8 cellular contexts compared by ENCODE assay signal in genomic region chr2:101038455-101039255, GRCh38. TPM values are rescaled to one million over a fixed set of nuclear protein-coding genes. Genes with fewer than 3 reads are reported as not detected.
DNase-seq lines count a peak whose midpoint lies in the region; ATAC-seq and TF ChIP-seq lines count a peak whose summit lies in the region.

No MANE protein-coding gene starts in this region.

- no peak for TF ChIP-seq EP300 in stomach (IDR thresholded peaks at IDR 0.05)

- ATAC-seq in GM18909 (IDR thresholded peaks at IDR 0.05; ENCODE audit: poor library complexity, unreplicated experiment) = no peak

- peak; percentile 23 for DNase-seq in stimulated activated CD4-positive, alpha-beta T cell treated with anti-CD3 and anti-CD28 coated beads, Interleukin-15, amount 100 ng/mL, for 24 hours
- DNase-seq in stimulated activated CD4-positive, alpha-beta T cell treated with anti-CD3 and anti-CD28 coated beads, Interleukin-4, amount 100 ng/mL, for 1 hour = no peak
- DNase-seq in Peyer's patch (no peak), fibroblast of mammary gland (ENCODE audit: low read depth) (peak; percentile 19), stomach (no peak), SHP77 treated with DMSO at 0.1 percent for 48 hours (lab: John Stamatoyannopoulos, UW) (no peak), GM19238 (ENCODE audit: insufficient read length, low spot score) (no peak)

- TF ChIP-seq CTCF in Peyer's patch (IDR thresholded peaks at IDR 0.05) (peak in 4 of 6 experiments; percentile 22 to 65 (median 57)), fibroblast of mammary gland (conservative IDR thresholded peaks at IDR 0.05; ENCODE audit: control insufficient read depth, insufficient read depth, low read depth, low read length) (peak; percentile 63), stomach (IDR thresholded peaks at IDR 0.05) (peak in 5 of 7 experiments; percentile 37 to 57 (median 45))

- H3K4me3 ChIP-seq in Peyer's patch (no peak overlapping the region), fibroblast of mammary gland (ENCODE audit: control insufficient read depth, low read depth, low read length) (no peak overlapping the region), stomach (no peak overlapping the region)

- intact Hi-C loops in stomach (cut with DNase I; ENCODE audit: low total_unique reads) = loop anchor here (5.0 kb wide), 1 partner anchor 114 kb away; the partner anchor contains the start of gene TBC1D8

- H3K27ac ChIP-seq in Peyer's patch = no peak overlapping the region
- no peak overlapping the region for H3K27ac ChIP-seq in stomach

- H3K36me3 ChIP-seq in Peyer's patch = peaks cover 0 to 65% (median 0%) of the 10 kb centered on the region in 3 donors
- peaks cover 58 to 68% (median 67%) of the 10 kb centered on the region in 4 donors for H3K36me3 ChIP-seq in stomach

- H3K27me3 ChIP-seq in Peyer's patch = no peaks in the 10 kb centered on the region
- no peaks in the 10 kb centered on the region for H3K27me3 ChIP-seq in stomach

- TF ChIP-seq POLR2A in Peyer's patch (IDR thresholded peaks at IDR 0.05) = no peak
- no peak for TF ChIP-seq POLR2A in stomach (IDR thresholded peaks at IDR 0.05)

- no peaks in the 10 kb centered on the region for H3K4me1 ChIP-seq in Peyer's patch
- peaks cover 0 to 25% (median 2%) of the 10 kb centered on the region in 4 donors for H3K4me1 ChIP-seq in stomach

- H3K9me3 ChIP-seq in Peyer's patch (no peaks in the 10 kb centered on the region), stomach (no peaks in the 10 kb centered on the region)

- 84 to 88% (median 87%) methylated on average over 21 of the region's 21 CpGs for WGBS in stomach, 5 donors

RNA-seq across cellular contexts. Expression of gene RPL31, which starts 36.6 kb away (rescaled TPM):
- total RNA-seq in Peyer's patch = 1,000 to 10,000 TPM in 1 of 4 donors, 100 to 1,000 TPM in 3; 308 to 1,394 (median 568) TPM
- total RNA-seq in stomach = 1,000 to 10,000 TPM in 4 of 5 donors, 100 to 1,000 TPM in 1; 272 to 1,474 (median 1,038) TPM
- 1,000 to 10,000 TPM; 5,640 to 7,137 (median 6,556) TPM for polyA plus RNA-seq in stomach

Comparison
In these comparisons a context has a peak if more than half of its experiments do, and no peak if none do; other contexts are left out.
1. DNase-seq: peak in stimulated activated CD4-positive, alpha-beta T cell treated with anti-CD3 and anti-CD28 coated beads, Interleukin-15, amount 100 ng/mL, for 24 hours (single experiment) and fibroblast of mammary gland (single experiment); none in stimulated activated CD4-positive, alpha-beta T cell treated with anti-CD3 and anti-CD28 coated beads, Interleukin-4, amount 100 ng/mL, for 1 hour (single experiment), Peyer's patch (0 of 3), stomach (single experiment), SHP77 treated with DMSO at 0.1 percent for 48 hours (single experiment) and GM19238 (single experiment).
2. Peak in every context shown above with its lines, with median percentiles within 50 percentile points of each other: CTCF ChIP-seq.